ENCODE assay signal across 10 cellular contexts in the genomic region with DNA sequence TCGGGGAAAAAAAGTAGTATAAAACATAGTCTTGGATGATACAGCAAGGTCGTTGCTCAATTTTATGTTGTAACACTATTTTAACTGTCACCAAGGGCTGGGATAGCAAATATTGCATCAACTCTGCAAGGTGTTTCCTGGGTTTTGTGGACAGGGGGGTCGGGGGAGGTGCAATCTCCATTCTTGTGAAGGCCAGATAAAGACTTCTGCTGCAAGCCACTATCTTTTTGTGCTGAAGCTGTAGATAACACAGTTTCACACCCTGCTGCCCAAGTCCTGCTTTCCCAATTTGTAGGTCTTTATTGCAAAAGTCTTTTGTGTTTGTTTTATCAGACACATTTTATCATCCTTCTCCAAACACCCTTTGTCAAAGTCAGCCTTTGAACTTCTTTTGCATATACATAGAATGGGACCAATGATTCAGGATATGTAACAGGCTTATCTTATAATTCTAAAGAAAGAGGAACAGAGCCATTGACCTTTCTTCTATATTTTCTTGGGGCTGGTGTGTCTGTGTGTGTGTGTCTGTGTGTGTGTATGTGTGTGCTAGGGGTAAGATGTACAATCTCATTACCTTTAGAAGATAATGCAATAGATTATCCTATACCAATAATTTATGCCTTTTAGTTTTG.
A peak's percentile ranks its signal among the peaks of the same experiment; 100 is the strongest.
DNase-seq lines count a peak whose midpoint lies in the region; ATAC-seq and TF ChIP-seq lines count a peak whose summit lies in the region.
"Had no signal": no experiment of that assay in that cellular context is flagged by ENCODE, and none has a peak within 500 bp of the region (broad histone marks: within the 10 kb centered on the region; RNA-seq: fewer than 3 reads in every experiment).

No MANE protein-coding gene starts in this region.

- no peaks in the 10 kb centered on the region for H3K9me3 ChIP-seq in esophagus squamous epithelium

- no peak for TF ChIP-seq CTCF in esophagus squamous epithelium (IDR thresholded peaks at IDR 0.05)

- H3K27ac Mint-ChIP-seq in effector memory CD8-positive, alpha-beta T cell = peak overlapping the region; percentile 60 to 93

- peak; percentile 22 for ATAC-seq in effector memory CD8-positive, alpha-beta T cell (replicated peaks)
- ATAC-seq: SK-N-SH treated with all-trans-retinoic acid at 6 μM for 48 hours had no signal

- H3K4me1 ChIP-seq in esophagus squamous epithelium = no peaks in the 10 kb centered on the region

- H3K36me3 ChIP-seq in esophagus squamous epithelium = no peaks in the 10 kb centered on the region

- peaks cover 65 to 74% of the 10 kb centered on the region in 2 donors for H3K4me1 Mint-ChIP-seq in effector memory CD8-positive, alpha-beta T cell (ENCODE audit: low read depth in 2 of 2)

- no peak overlapping the region for H3K27ac ChIP-seq in esophagus squamous epithelium

- peaks cover 11% of the 10 kb centered on the region for H3K36me3 Mint-ChIP-seq in effector memory CD8-positive, alpha-beta T cell (ENCODE audit: insufficient read depth)

- peak overlapping the region in 1 of 2 donors; percentile 36 for H3K4me3 Mint-ChIP-seq in effector memory CD8-positive, alpha-beta T cell

- no peaks in the 10 kb centered on the region for H3K27me3 Mint-ChIP-seq in effector memory CD8-positive, alpha-beta T cell

- peaks cover 0 to 31% (median 0%) of the 10 kb centered on the region in 4 donors for H3K27me3 ChIP-seq in esophagus squamous epithelium

- TF ChIP-seq POLR2A in esophagus squamous epithelium (IDR thresholded peaks at IDR 0.05) = no peak

- WGBS in esophagus squamous epithelium, 2 donors = 28 to 36% methylated on average over 3 of the region's 3 CpGs

- intact Hi-C loops in esophagus squamous epithelium (cut with DNase I) = no loop called here

- DNase-seq in GM03348 (ENCODE audit: low spot score) = peak; percentile 21
- peak; percentile 97 for DNase-seq in NOMO-1 treated with DMSO at 0.1 percent for 48 hours (lab: John Stamatoyannopoulos, UW; ENCODE audit: unreplicated experiment)
- DNase-seq in effector memory CD8-positive, alpha-beta T cell = no peak
- DNase-seq in pons (ENCODE audit: low spot score) = peak; percentile 49
- DNase-seq in esophagus squamous epithelium (lab: John Stamatoyannopoulos, UW) = no peak
- DNase-seq in HK-2 (ENCODE audit: unreplicated experiment) = no peak
- no peak for DNase-seq in A172 (ENCODE audit: low spot score)
- DNase-seq: activated T-cell treated with anti-CD3 and anti-CD28 coated beads, Interleukin-2, amount 50 U/mL, for 48 hours had no signal

- H3K9me3 Mint-ChIP-seq in effector memory CD8-positive, alpha-beta T cell = no peaks in the 10 kb centered on the region

- no peak overlapping the region for H3K4me3 ChIP-seq in esophagus squamous epithelium
- H3K4me3 ChIP-seq: skin epidermis had no signal

Comparison
In these comparisons a context has a peak if more than half of its experiments do, and no peak if none do; other contexts are left out.
1. DNase-seq: peak in GM03348 (single experiment), NOMO-1 treated with DMSO at 0.1 percent for 48 hours (single experiment) and pons (single experiment); none in effector memory CD8-positive, alpha-beta T cell (0 of 3), esophagus squamous epithelium (single experiment), HK-2 (single experiment) and A172 (single experiment).